10 cellular contexts compared by ENCODE assay signal in the genomic region with DNA sequence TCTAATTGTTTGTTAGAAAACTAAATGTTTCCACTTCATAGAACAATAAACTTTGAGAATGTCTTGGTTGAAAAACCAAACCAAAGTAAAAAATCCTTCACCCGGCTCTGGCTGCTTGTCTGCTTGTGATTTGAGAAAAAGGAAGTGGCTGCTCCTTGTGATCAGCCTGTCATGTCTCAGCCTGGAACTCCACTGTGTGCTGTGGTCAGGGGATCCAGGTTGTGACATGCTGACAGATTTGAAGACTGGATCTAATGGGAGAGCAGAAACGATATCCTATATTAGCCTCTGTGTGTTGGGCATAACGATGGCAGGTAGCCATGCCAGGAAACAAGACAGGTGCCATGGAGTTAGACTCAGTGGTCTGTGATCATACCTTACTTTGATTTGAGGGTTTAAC. TPM values are rescaled to one million over a fixed set of nuclear protein-coding genes. Genes with fewer than 3 reads are reported as not detected.
A peak's percentile ranks its signal among the peaks of the same experiment; 100 is the strongest.
DNase-seq lines count a peak whose midpoint lies in the region; ATAC-seq, FAIRE-seq and TF ChIP-seq lines count a peak whose summit lies in the region.
"Had no signal": no experiment of that assay in that cellular context is flagged by ENCODE, and none has a peak within 500 bp of the region (broad histone marks: within the 10 kb centered on the region; RNA-seq: fewer than 3 reads in every experiment).

No MANE protein-coding gene starts in this region.

- H3K36me3 Mint-ChIP-seq in activated naive CD8-positive, alpha-beta T cell treated with anti-CD3 and anti-CD28 coated beads, Interleukin-2, amount 10 ng/mL, durations not matched to agents 7 days and 5 days: peaks cover 6% of the 10 kb centered on the region
- peaks cover 3% of the 10 kb centered on the region for H3K36me3 Mint-ChIP-seq in activated naive CD8-positive, alpha-beta T cell treated with anti-CD3 and anti-CD28 coated beads for 36 hours
- H3K36me3 Mint-ChIP-seq in T-cell: peaks cover 18% of the 10 kb centered on the region

- H3K4me1 Mint-ChIP-seq in activated naive CD8-positive, alpha-beta T cell treated with anti-CD3 and anti-CD28 coated beads, Interleukin-2, amount 10 ng/mL, durations not matched to agents 7 days and 5 days: peaks cover 51% of the 10 kb centered on the region
- peaks cover 70% of the 10 kb centered on the region for H3K4me1 Mint-ChIP-seq in activated naive CD8-positive, alpha-beta T cell treated with anti-CD3 and anti-CD28 coated beads for 36 hours
- peaks cover 75 to 83% (median 80%) of the 10 kb centered on the region in 3 donors for H3K4me1 Mint-ChIP-seq in T-cell

- H3K27ac Mint-ChIP-seq in activated naive CD8-positive, alpha-beta T cell treated with anti-CD3 and anti-CD28 coated beads, Interleukin-2, amount 10 ng/mL, durations not matched to agents 7 days and 5 days: no peak overlapping the region
- no peak overlapping the region for H3K27ac Mint-ChIP-seq in activated naive CD8-positive, alpha-beta T cell treated with anti-CD3 and anti-CD28 coated beads for 36 hours
- H3K27ac Mint-ChIP-seq in T-cell: peak overlapping the region; percentile 81 to 93

- peak overlapping the region; percentile 47 for H3K4me3 Mint-ChIP-seq in activated naive CD8-positive, alpha-beta T cell treated with anti-CD3 and anti-CD28 coated beads, Interleukin-2, amount 10 ng/mL, durations not matched to agents 7 days and 5 days
- no peak overlapping the region for H3K4me3 Mint-ChIP-seq in activated naive CD8-positive, alpha-beta T cell treated with anti-CD3 and anti-CD28 coated beads for 36 hours
- H3K4me3 Mint-ChIP-seq in T-cell: peak overlapping the region in 2 of 3 donors; percentile 26 to 58

- H3K4me1 ChIP-seq in upper lobe of right lung (peaks cover 44% of the 10 kb centered on the region), kidney (ENCODE audit: control insufficient read depth in 1 of 2, insufficient read depth in 1 of 2, low read depth in 1 of 2, low read length in 2 of 2) (peaks cover 20 to 21% of the 10 kb centered on the region in 2 donors)

- no peak for TF ChIP-seq CTCF in upper lobe of right lung (IDR thresholded peaks at IDR 0.05)
- TF ChIP-seq CTCF in kidney (IDR thresholded peaks at IDR 0.05; ENCODE audit: borderline replicate concordance, extremely low read depth, insufficient read depth): no peak

- peak overlapping the region in 1 of 2 donors; percentile 23 for H3K9ac ChIP-seq in kidney (ENCODE audit: low read length in 2 of 2)

- peak overlapping the region; percentile 43 for H3K27ac ChIP-seq in upper lobe of right lung
- H3K27ac ChIP-seq in kidney (ENCODE audit: low read depth in 2 of 2, low read length in 2 of 2): no peak overlapping the region

- FAIRE-seq in kidney (lab: Jason Lieb, UNC): no peak

- intact Hi-C loops in upper lobe of right lung (cut with DNase I): no loop called here
- intact Hi-C loops in kidney (cut with DNase I): loop anchor here (10.0 kb wide), 1 partner anchor 349 kb away; no protein-coding TSS in a partner anchor

- H3K9me3 Mint-ChIP-seq in activated naive CD8-positive, alpha-beta T cell treated with anti-CD3 and anti-CD28 coated beads, Interleukin-2, amount 10 ng/mL, durations not matched to agents 7 days and 5 days: no peaks in the 10 kb centered on the region
- H3K9me3 Mint-ChIP-seq in activated naive CD8-positive, alpha-beta T cell treated with anti-CD3 and anti-CD28 coated beads for 36 hours: no peaks in the 10 kb centered on the region
- no peaks in the 10 kb centered on the region for H3K9me3 Mint-ChIP-seq in T-cell

- H3K9me3 ChIP-seq in upper lobe of right lung (no peaks in the 10 kb centered on the region), kidney (ENCODE audit: control insufficient read depth in 1 of 2, low read length in 2 of 2) (no peaks in the 10 kb centered on the region)

- ATAC-seq in activated naive CD8-positive, alpha-beta T cell treated with anti-CD3 and anti-CD28 coated beads, Interleukin-2, amount 10 ng/mL, durations not matched to agents 7 days and 5 days (ENCODE audit: low read depth): no peak
- ATAC-seq in T-cell (replicated peaks in 1 of 4) (no peak), upper lobe of right lung (peak; percentile 66)

- H3K4me3 ChIP-seq in upper lobe of right lung: no peak overlapping the region
- H3K4me3 ChIP-seq in kidney (ENCODE audit: low read length in 2 of 2): no peak overlapping the region

- H3K27me3 ChIP-seq in upper lobe of right lung: no peaks in the 10 kb centered on the region

- H3K27me3 Mint-ChIP-seq in activated naive CD8-positive, alpha-beta T cell treated with anti-CD3 and anti-CD28 coated beads, Interleukin-2, amount 10 ng/mL, durations not matched to agents 7 days and 5 days: no peaks in the 10 kb centered on the region
- H3K27me3 Mint-ChIP-seq in activated naive CD8-positive, alpha-beta T cell treated with anti-CD3 and anti-CD28 coated beads for 36 hours: no peaks in the 10 kb centered on the region
- no peaks in the 10 kb centered on the region for H3K27me3 Mint-ChIP-seq in T-cell

- POLR2A ChIA-PET in activated naive CD8-positive, alpha-beta T cell treated with anti-CD3 and anti-CD28 coated beads, Interleukin-2, amount 10 ng/mL, durations not matched to agents 7 days and 5 days (lab: Charles Lee): no interaction called here
- POLR2A ChIA-PET in T-cell (lab: Charles Lee): no interaction called here

- no peaks in the 10 kb centered on the region for H3K36me3 ChIP-seq in upper lobe of right lung
- no peaks in the 10 kb centered on the region for H3K36me3 ChIP-seq in kidney (ENCODE audit: control insufficient read depth in 1 of 2, insufficient read depth in 2 of 2, low read length in 2 of 2)

- no peak for DNase-seq in activated naive CD8-positive, alpha-beta T cell treated with anti-CD3 and anti-CD28 coated beads, Interleukin-2, amount 10 ng/mL, durations not matched to agents 7 days and 5 days
- no peak for DNase-seq in activated naive CD8-positive, alpha-beta T cell treated with anti-CD3 and anti-CD28 coated beads for 36 hours
- DNase-seq in T-cell (peak in 1 of 34 experiments; percentile 10), kidney tubule cell (ENCODE audit: low spot score) (peak; percentile 59), upper lobe of right lung (no peak), NCI-H524 (lab: John Stamatoyannopoulos, UW) (no peak), kidney (no peak)
- no peak for DNase-seq in activated effector memory CD4-positive, alpha-beta T cell treated with Interleukin-2 at 50 U/mL for 16 hours
- DNase-seq: activated CD8-positive, alpha-beta memory T cell treated with anti-CD3 and anti-CD28 coated beads, Interleukin-2, amount 50 U/mL, for 48 hours; NCI-H510A had no signal

- CTCF ChIA-PET in T-cell (lab: Charles Lee): interaction anchor here in 1 of 2 donors (0.6 to 0.9 kb wide), 2 partner anchors 62 to 162 kb away, joined by 3 read pairs; no protein-coding TSS in a partner anchor

RNA-seq across cellular contexts. Expression of gene PEX14, which starts 40.9 kb away (rescaled TPM):
- total RNA-seq in activated naive CD8-positive, alpha-beta T cell treated with anti-CD3 and anti-CD28 coated beads, Interleukin-2, amount 10 ng/mL, durations not matched to agents 7 days and 5 days: 10 to 100 TPM; 21.6 to 25.2 TPM
- total RNA-seq in activated naive CD8-positive, alpha-beta T cell treated with anti-CD3 and anti-CD28 coated beads for 36 hours: 10 to 100 TPM; 19.1 to 19.6 TPM
- total RNA-seq in T-cell (10 to 100 TPM; 22.3 to 24.5 (median 22.7) TPM), upper lobe of right lung (25.8 TPM), kidney (22.8 TPM)
- polyA plus RNA-seq in kidney (ENCODE audit: insufficient read depth, low read depth, low replicate concordance): 25.8 TPM

RNA-seq across cellular contexts. Expression of gene DFFA, which starts 43.3 kb away (rescaled TPM):
- total RNA-seq in activated naive CD8-positive, alpha-beta T cell treated with anti-CD3 and anti-CD28 coated beads, Interleukin-2, amount 10 ng/mL, durations not matched to agents 7 days and 5 days: 10 to 100 TPM; 31.9 to 33.2 TPM
- total RNA-seq in activated naive CD8-positive, alpha-beta T cell treated with anti-CD3 and anti-CD28 coated beads for 36 hours: 100 to 1,000 TPM; 102 to 103 TPM
- total RNA-seq in T-cell: 10 to 100 TPM; 19.3 to 32.9 (median 26.0) TPM
- total RNA-seq in upper lobe of right lung: 36.9 TPM
- 33.4 TPM for total RNA-seq in kidney
- polyA plus RNA-seq in kidney (ENCODE audit: insufficient read depth, low read depth, low replicate concordance): 27.2 TPM

Comparison
In these comparisons a context has a peak if more than half of its experiments do, and no peak if none do; other contexts are left out.
1. H3K27ac Mint-ChIP-seq: peak in T-cell (2 of 2); none in activated naive CD8-positive, alpha-beta T cell treated with anti-CD3 and anti-CD28 coated beads, Interleukin-2, amount 10 ng/mL, durations not matched to agents 7 days and 5 days (single experiment) and activated naive CD8-positive, alpha-beta T cell treated with anti-CD3 and anti-CD28 coated beads for 36 hours (single experiment).